Comparison of ENCODE assay signal across 17 cellular contexts in genomic region chr2:4792126-4792525, GRCh38.
A peak's percentile ranks its signal among the peaks of the same experiment; 100 is the strongest.
DNase-seq lines count a peak whose midpoint lies in the region; ATAC-seq and TF ChIP-seq lines count a peak whose summit lies in the region.
"Had no signal": no experiment of that assay in that cellular context is flagged by ENCODE, and none has a peak within 500 bp of the region (broad histone marks: within the 10 kb centered on the region; RNA-seq: fewer than 3 reads in every experiment).

No MANE protein-coding gene starts in this region.

- peaks cover 7% of the 10 kb centered on the region for H3K9me3 ChIP-seq in A673 (ENCODE audit: low read depth, low read length, poor library complexity, severe bottlenecking)
- H3K9me3 ChIP-seq: BE2C had no signal

- no TSS peak for BruUV-seq in A673 (replicated peaks; lab: Mats Ljungman, UMichigan)

- intact Hi-C loops in A673 (cut with micrococcal nuclease; ENCODE audit: unreplicated experiment): no loop called here

- H3K27me3 ChIP-seq in A673 (replicated peaks; ENCODE audit: insufficient read depth, low read depth, low read length, poor library complexity): no peaks in the 10 kb centered on the region
- H3K27me3 ChIP-seq: BE2C had no signal

- no peak for ATAC-seq in HG03135 (IDR thresholded peaks at IDR 0.05; ENCODE audit: unreplicated experiment)
- no peak for ATAC-seq in HG02973 (IDR thresholded peaks at IDR 0.05; ENCODE audit: unreplicated experiment)
- ATAC-seq: GM23338, HCT116 had no signal

- peaks cover 7% of the 10 kb centered on the region for H3K4me1 ChIP-seq in A673 (ENCODE audit: insufficient read depth, low read length, poor library complexity, severe bottlenecking)
- H3K4me1 ChIP-seq: BE2C, Caco-2 had no signal

- peak; percentile 19 for DNase-seq in A673 (ENCODE audit: low spot score)
- DNase-seq in COLO829 (ENCODE audit: low spot score): peak; percentile 60
- peak; percentile 9 for DNase-seq in foreskin melanocyte
- DNase-seq in stimulated activated naive CD4-positive, alpha-beta T cell (lab: John Stamatoyannopoulos, UW): no peak
- DNase-seq: ACHN; AML-193; BE2C; C1 segment of cervical spinal cord; Caco-2; CD4-positive, alpha-beta memory T cell; DMS153; DMS79 treated with DMSO at 0.1 percent for 48 hours; H9 had no signal

- no peak overlapping the region for H3K27ac ChIP-seq in A673 (ENCODE audit: low read depth, low read length, poor library complexity, severe bottlenecking)

- no peaks in the 10 kb centered on the region for H3K36me3 ChIP-seq in A673 (ENCODE audit: insufficient read depth, low read length, poor library complexity, severe bottlenecking)
- H3K36me3 ChIP-seq: BE2C had no signal

- CTCF ChIA-PET in A673 (lab: Charles Lee): no interaction called here

- no peak for TF ChIP-seq CTCF in A673 (conservative IDR thresholded peaks at IDR 0.05; ENCODE audit: low read depth, low read length)

- POLR2A ChIA-PET in A673 (lab: Charles Lee; ENCODE audit: low non-redundant PET): no interaction called here

- H3K4me3 ChIP-seq in A673 (ENCODE audit: low read depth, low read length, poor library complexity, severe bottlenecking): no peak overlapping the region
- H3K4me3 ChIP-seq: GM23338 had no signal

Comparison
In these comparisons a context has a peak if more than half of its experiments do, and no peak if none do; other contexts are left out.
1. DNase-seq: peak in A673 (single experiment), COLO829 (single experiment) and foreskin melanocyte (single experiment); none in stimulated activated naive CD4-positive, alpha-beta T cell (0 of 6).